Comparison of ENCODE assay signal across 37 cellular contexts in genomic region chr5:150804388-150804787, GRCh38. TPM values are rescaled to one million over a fixed set of nuclear protein-coding genes. Genes with fewer than 3 reads are reported as not detected.
DNase-seq lines count a peak whose midpoint lies in the region; ATAC-seq, FAIRE-seq and TF ChIP-seq lines count a peak whose summit lies in the region.
"Had no signal": no experiment of that assay in that cellular context is flagged by ENCODE, and none has a peak within 500 bp of the region (broad histone marks: within the 10 kb centered on the region; RNA-seq: fewer than 3 reads in every experiment).

No MANE protein-coding gene starts in this region.

- H3K4me3 ChIP-seq in HepG2 (replicated peaks in 1 of 3; ENCODE audit: insufficient read depth in 1 of 3, low read depth in 2 of 3, low read length in 3 of 3): no peak overlapping the region
- H3K4me3 ChIP-seq in right lobe of liver: no peak overlapping the region
- H3K4me3 ChIP-seq in K562: no peak overlapping the region
- H3K4me3 ChIP-seq: A549; BLaER1; BLaER1 treated with 17β-estradiol and CSF1 and Interleukin-3, amounts not matched to agents 10 nM and 100 nM had no signal

- no peaks in the 10 kb centered on the region; a peak in 2 of 5 replicates for H3K27me3 ChIP-seq in HepG2 (ENCODE audit: control insufficient read depth in 1 of 2, insufficient read depth in 2 of 2, low read length in 2 of 2)
- H3K27me3 ChIP-seq in right lobe of liver: no peaks in the 10 kb centered on the region
- H3K27me3 ChIP-seq in K562 (ENCODE audit: control insufficient read depth in 2 of 2, insufficient read depth in 2 of 2, low read length in 2 of 2): no peaks in the 10 kb centered on the region
- H3K27me3 ChIP-seq: BLaER1; BLaER1 treated with 17β-estradiol and CSF1 and Interleukin-3, amounts not matched to agents 10 nM and 100 nM had no signal

- H3K27ac ChIP-seq in HepG2 (ENCODE audit: extremely low read length, insufficient read depth, low read length) (no peak overlapping the region), right lobe of liver (no peak overlapping the region), K562 (ENCODE audit: extremely low read depth, low read depth, low read length) (no peak overlapping the region)
- H3K27ac ChIP-seq: 22Rv1; A549; BLaER1; BLaER1 treated with 17β-estradiol and CSF1 and Interleukin-3, amounts not matched to agents 10 nM and 100 nM; C4-2B had no signal

- ATAC-seq in HepG2 (no peak), right lobe of liver (no peak), K562 (no peak)
- ATAC-seq: A549; CD8-positive, alpha-beta T cell had no signal

- TF ChIP-seq EP300 in HepG2 (IDR thresholded peaks at IDR 0.05; ENCODE audit: low read depth in 2 of 2, low read length in 2 of 2): no peak
- no peak for TF ChIP-seq EP300 in HepG2 (CRISPR knock-in tag; IDR thresholded peaks at IDR 0.05; ENCODE audit: borderline replicate concordance)
- no peak for TF ChIP-seq EP300 in K562 (IDR thresholded peaks at IDR 0.05; ENCODE audit: low read length)

- H3K4me1 ChIP-seq in HepG2 (ENCODE audit: insufficient read depth, low read length): peaks cover 14% of the 10 kb centered on the region
- no peaks in the 10 kb centered on the region for H3K4me1 ChIP-seq in right lobe of liver
- H3K4me1 ChIP-seq in K562 (replicated peaks in 1 of 2; ENCODE audit: control insufficient read depth in 2 of 2, insufficient read depth in 2 of 2, low read length in 2 of 2): peaks cover 0 to 8% of the 10 kb centered on the region in 2 experiments; a peak in 2 of 5 replicates
- H3K4me1 ChIP-seq: A549, BE2C had no signal

- no peak overlapping the region for H3K4me2 ChIP-seq in HepG2 (ENCODE audit: low read depth, low read length)
- H3K4me2 ChIP-seq in K562 (ENCODE audit: insufficient read depth, low read length): no peak overlapping the region
- H3K4me2 ChIP-seq: A549; BLaER1; BLaER1 treated with 17β-estradiol and CSF1 and Interleukin-3, amounts not matched to agents 10 nM and 100 nM had no signal

- WGBS in HepG2 (ENCODE audit: low lambda C conversion rate): 55% methylated on average over 6 of the region's 6 CpGs
- WGBS in right lobe of liver (ENCODE audit: insufficient coverage, low coverage, low lambda C conversion rate, missing lambda C conversion rate): 85% methylated on average over 6 of the region's 6 CpGs
- 21% methylated on average over 4 of the region's 6 CpGs for WGBS in K562 (ENCODE audit: insufficient coverage, low coverage, missing lambda C conversion rate)

- TF ChIP-seq CTCF in HepG2 (CRISPR knock-in tag; IDR thresholded peaks at IDR 0.05) (no peak), right lobe of liver (IDR thresholded peaks at IDR 0.05) (no peak), K562 (IDR thresholded peaks at IDR 0.05 in 2 of 3, conservative IDR thresholded peaks at IDR 0.05 in 1 of 3; ENCODE audit: insufficient read depth in 2 of 3, low read depth in 1 of 3, low read length in 3 of 3) (no peak)

- TF ChIP-seq POLR2A in HepG2 (IDR thresholded peaks at IDR 0.05; ENCODE audit: insufficient read depth in 1 of 2, low read depth in 2 of 2, low read length in 2 of 2) (no peak), right lobe of liver (IDR thresholded peaks at IDR 0.05) (no peak), K562 (conservative IDR thresholded peaks at IDR 0.05) (no peak)

- H2AFZ ChIP-seq in HepG2 (ENCODE audit: low read length) (no peak overlapping the region), K562 (ENCODE audit: low read depth, low read length) (peak overlapping the region; percentile 48; the same call in 1 of the 2 replicates)

- H3K79me2 ChIP-seq in HepG2 (ENCODE audit: insufficient read depth, low read length) (no peaks in the 10 kb centered on the region), K562 (ENCODE audit: control insufficient read depth, insufficient read depth, low read length) (no peaks in the 10 kb centered on the region)

- H3K9me1 ChIP-seq in K562 (ENCODE audit: control insufficient read depth, insufficient read depth, low read length): no peaks in the 10 kb centered on the region

- no peaks in the 10 kb centered on the region for H3K9me3 ChIP-seq in HepG2 (ENCODE audit: low read length)
- no peaks in the 10 kb centered on the region for H3K9me3 ChIP-seq in right lobe of liver
- no peaks in the 10 kb centered on the region for H3K9me3 ChIP-seq in K562 (replicated peaks; ENCODE audit: control insufficient read depth, insufficient read depth, low read depth, low read length)
- H3K9me3 ChIP-seq: BE2C had no signal

- intact Hi-C loops in HepG2 (cut with micrococcal nuclease; ENCODE audit: unreplicated experiment): loop anchor here (5.0 kb wide), 1 partner anchor 183 kb away; no protein-coding TSS in a partner anchor
- intact Hi-C loops in right lobe of liver (cut with DNase I): no loop called here
- intact Hi-C loops in K562 (cut with micrococcal nuclease): loop anchor here (5.0 kb wide), 1 partner anchor 363 kb away; no protein-coding TSS in a partner anchor

- CTCF ChIA-PET in HepG2 (lab: Yijun Ruan, JAX; ENCODE audit: low intra/inter-chr PET ratio, low total read pairs) (no interaction called here), K562 (lab: Yijun Ruan, JAX; ENCODE audit: low intra/inter-chr PET ratio) (no interaction called here)

- no peaks in the 10 kb centered on the region for H4K20me1 ChIP-seq in HepG2 (ENCODE audit: insufficient read depth, low read length)
- H4K20me1 ChIP-seq in K562 (replicated peaks; ENCODE audit: control insufficient read depth, insufficient read depth, low read length): no peaks in the 10 kb centered on the region
- H4K20me1 ChIP-seq: BLaER1; BLaER1 treated with 17β-estradiol and CSF1 and Interleukin-3, amounts not matched to agents 10 nM and 100 nM had no signal

- POLR2A ChIA-PET in HepG2 (lab: Yijun Ruan, JAX) (no interaction called here), K562 (lab: Yijun Ruan, JAX) (no interaction called here)

- in situ Hi-C loops in HepG2 (cut with HindIII; ENCODE audit: extremely low pct_ligation_motif_present, low pct_unique_long_range_greater_than_20kb) (loop anchor here (5.0 kb wide), 1 partner anchor 43 kb away; the partner anchor contains the start of gene IRGM), K562 (cut with MboI) (no loop called here)

- no peak for TF ChIP-seq RAD21 in HepG2 (CRISPR knock-in tag; IDR thresholded peaks at IDR 0.05)
- TF ChIP-seq RAD21 in K562 (CRISPR knock-in tag; conservative IDR thresholded peaks at IDR 0.05 in 1 of 2, IDR thresholded peaks at IDR 0.05 in 1 of 2): no peak

- no peak for DNase-seq in HepG2 (ENCODE audit: low spot score)
- no peak for DNase-seq in right lobe of liver
- no peak for DNase-seq in K562 (ENCODE audit: extremely low read depth in 1 of 4, low spot score in 3 of 4)
- DNase-seq in RCC 7860 (ENCODE audit: low spot score): no peak
- DNase-seq: 8988T; ACHN; AML-193; BE2C; C1 segment of cervical spinal cord; Caco-2; Calu3; CD4-positive, alpha-beta memory T cell; CD4-positive, alpha-beta T cell; CD4-positive, CD25-positive, alpha-beta regulatory T cell; CD8-positive, alpha-beta memory T cell; CD8-positive, alpha-beta T cell; COR-L47; DMS 273 treated with DMSO at 0.1 percent for 48 hours; DMS153; DMS53; DMS79; DMS79 treated with DMSO at 0.1 percent for 48 hours; DND-41; EL had no signal

- H3K36me3 ChIP-seq in HepG2 (replicated peaks in 1 of 2; ENCODE audit: control insufficient read depth in 1 of 2, insufficient read depth in 2 of 2, low read length in 2 of 2): no peaks in the 10 kb centered on the region
- H3K36me3 ChIP-seq in right lobe of liver: no peaks in the 10 kb centered on the region
- H3K36me3 ChIP-seq in K562 (ENCODE audit: control insufficient read depth, insufficient read depth, low read length): no peaks in the 10 kb centered on the region
- H3K36me3 ChIP-seq: BE2C; BLaER1; BLaER1 treated with 17β-estradiol and CSF1 and Interleukin-3, amounts not matched to agents 10 nM and 100 nM had no signal

- no peak overlapping the region for H3K9ac ChIP-seq in HepG2 (ENCODE audit: insufficient read depth, low read depth, low read length)
- no peak overlapping the region for H3K9ac ChIP-seq in K562 (ENCODE audit: insufficient read depth in 1 of 2, low read depth in 2 of 2, low read length in 2 of 2)
- H3K9ac ChIP-seq: BLaER1; BLaER1 treated with 17β-estradiol and CSF1 and Interleukin-3, amounts not matched to agents 10 nM and 100 nM had no signal

- no TSS peak for BruUV-seq in HepG2 (replicated peaks; lab: Mats Ljungman, UMichigan)
- no TSS peak for BruUV-seq in K562 (replicated peaks; lab: Mats Ljungman, UMichigan)

- no peak for FAIRE-seq in HepG2 (lab: Jason Lieb, UNC)
- no peak for FAIRE-seq in K562 (lab: Jason Lieb, UNC)
- FAIRE-seq in RCC 7860 (lab: Jason Lieb, UNC): no peak
- FAIRE-seq: A204.1, A549, D721Med had no signal

RNA-seq across cellular contexts. Expression of gene SMIM3, which starts 25.8 kb away (rescaled TPM):
- total RNA-seq in HepG2 (2016; rRNA removed; fragmentation: Illumina TruSeq; extraction: Trizol) (11.6 and 14.1 TPM in 2 replicates), right lobe of liver (1 to 10 TPM; 1.3 to 8.7 (median 3.6) TPM), K562 (2014; rRNA removed) (13.6 and 20.2 TPM in 2 replicates), K562 (2014; rRNA removed; fragmentation: Illumina TruSeq; extraction: Trizol) (14.6 and 15.8 TPM in 2 replicates), K562 (2015; rRNA removed; fragmentation: Illumina TruSeq; extraction: Trizol) (27.7 and 28.5 TPM in 2 replicates), K562 (2021) (13.0 and 13.7 TPM in 2 replicates)
- total RNA-seq in HepG2 (2016; cell fraction: cytosol; rRNA removed; fragmentation: Illumina TruSeq; extraction: Trizol; ENCODE audit: low read depth): 17.2 and 21.9 TPM in 2 replicates
- total RNA-seq in HepG2 (2016; cell fraction: insoluble cytoplasmic fraction; rRNA removed; fragmentation: Illumina TruSeq; extraction: Trizol): 12.8 and 13.2 TPM in 2 replicates
- 26.9 and 32.8 TPM in 2 replicates for total RNA-seq in HepG2 (2016; cell fraction: membrane; rRNA removed; fragmentation: Illumina TruSeq; extraction: Trizol)
- total RNA-seq in HepG2 (2016; cell fraction: nucleus; rRNA removed; fragmentation: Illumina TruSeq; extraction: Trizol): 5.2 and 6.0 TPM in 2 replicates
- polyA plus RNA-seq in HepG2 (2011; rRNA removed) (71.3 and 96.7 TPM in 2 replicates), K562 (2011; rRNA removed) (13.9 and 29.5 TPM in 2 replicates), K562 (2014; fragmentation: Illumina TruSeq; extraction: Trizol) (18.8 and 19.7 TPM in 2 replicates), K562 (2014; fragmentation: Nextera tagmentation; extraction: Ambion mirVana) (1 to 10 TPM; 4.1 to 6.7 TPM), K562 (2014; rRNA removed) (12.8 and 13.5 TPM in 2 replicates)
- 110 and 111 TPM in 2 replicates for polyA plus RNA-seq in HepG2 (2011; cell fraction: cytosol; rRNA removed)
- polyA plus RNA-seq in HepG2 (2011; cell fraction: nucleus; rRNA removed): 25.5 and 30.6 TPM in 2 replicates
- polyA plus RNA-seq in HepG2 (2012): 81.2 and 85.5 TPM in 2 replicates
- polyA plus RNA-seq in HepG2 (2016; cell fraction: cytosol; fragmentation: Illumina TruSeq; extraction: Trizol; ENCODE audit: low read depth): 17.8 and 26.6 TPM in 2 replicates
- 12.2 and 14.7 TPM in 2 replicates for polyA plus RNA-seq in HepG2 (2016; cell fraction: insoluble cytoplasmic fraction; fragmentation: Illumina TruSeq; extraction: Trizol; ENCODE audit: low read depth)
- polyA plus RNA-seq in HepG2 (2016; cell fraction: membrane; fragmentation: Illumina TruSeq; extraction: Trizol; ENCODE audit: low read depth): 22.1 and 31.4 TPM in 2 replicates
- 8.9 and 9.4 TPM in 2 replicates for polyA plus RNA-seq in HepG2 (2016; cell fraction: nucleus; fragmentation: Illumina TruSeq; extraction: Trizol; ENCODE audit: insufficient read depth, low read depth)
- polyA minus RNA-seq in HepG2 (2011; rRNA and poly(A)+ RNA removed; ENCODE audit: low replicate concordance): 0.09 and 62.7 TPM in 2 replicates
- polyA minus RNA-seq in HepG2 (2011; cell fraction: cytosol; rRNA and poly(A)+ RNA removed): 32.4 and 33.9 TPM in 2 replicates
- polyA minus RNA-seq in HepG2 (2011; cell fraction: nucleus; rRNA and poly(A)+ RNA removed): 9.8 and 12.9 TPM in 2 replicates
- total RNA-seq in K562 (2011; cell fraction: chromatin; rRNA removed; ENCODE audit: low replicate concordance): 5.3 and 6.3 TPM in 2 replicates
- total RNA-seq in K562 (2011; cell fraction: nucleolus; rRNA removed): 3.0 and 4.2 TPM in 2 replicates
- 5.6 and 6.4 TPM in 2 replicates for total RNA-seq in K562 (2011; cell fraction: nucleoplasm; rRNA removed)
- 13.9 and 39.1 TPM in 2 replicates for polyA plus RNA-seq in K562 (2011; cell fraction: cytosol; rRNA removed)
- 7.9 and 20.9 TPM in 2 replicates for polyA plus RNA-seq in K562 (2011; cell fraction: nucleus; rRNA removed)
- 24.7 and 45.6 TPM in 2 replicates for polyA plus RNA-seq in K562 (2012)
- polyA minus RNA-seq in K562 (2011; rRNA and poly(A)+ RNA removed): 5.6 and 14.2 TPM in 2 replicates
- polyA minus RNA-seq in K562 (2011; cell fraction: cytosol; rRNA and poly(A)+ RNA removed): 4.0 and 5.6 TPM in 2 replicates
- polyA minus RNA-seq in K562 (2011; cell fraction: nucleus; rRNA and poly(A)+ RNA removed): 2.3 and 5.7 TPM in 2 replicates
- total RNA-seq: B cell had no signal

RNA-seq across cellular contexts. Expression of gene IRGM, which starts 41.9 kb away (rescaled TPM):
- not detected in 2 replicates for total RNA-seq in HepG2 (2016; rRNA removed; fragmentation: Illumina TruSeq; extraction: Trizol)
- total RNA-seq in HepG2 (2016; cell fraction: cytosol; rRNA removed; fragmentation: Illumina TruSeq; extraction: Trizol; ENCODE audit: low read depth): not detected in 2 replicates
- 0.06 TPM in 1 of 2 replicates, not detected in the other for total RNA-seq in HepG2 (2016; cell fraction: insoluble cytoplasmic fraction; rRNA removed; fragmentation: Illumina TruSeq; extraction: Trizol)
- not detected in 2 replicates for total RNA-seq in HepG2 (2016; cell fraction: membrane; rRNA removed; fragmentation: Illumina TruSeq; extraction: Trizol)
- not detected in 2 replicates for total RNA-seq in HepG2 (2016; cell fraction: nucleus; rRNA removed; fragmentation: Illumina TruSeq; extraction: Trizol)
- not detected in 2 replicates for polyA plus RNA-seq in HepG2 (2011; rRNA removed)
- polyA plus RNA-seq in HepG2 (2011; cell fraction: cytosol; rRNA removed): 0.03 and 0.04 TPM in 2 replicates
- 0.10 TPM in 2 replicates for polyA plus RNA-seq in HepG2 (2011; cell fraction: nucleus; rRNA removed)
- not detected in 2 replicates for polyA plus RNA-seq in HepG2 (2012)
- polyA plus RNA-seq in HepG2 (2016; cell fraction: cytosol; fragmentation: Illumina TruSeq; extraction: Trizol; ENCODE audit: low read depth): not detected in 2 replicates
- not detected in 2 replicates for polyA plus RNA-seq in HepG2 (2016; cell fraction: insoluble cytoplasmic fraction; fragmentation: Illumina TruSeq; extraction: Trizol; ENCODE audit: low read depth)
- not detected in 2 replicates for polyA plus RNA-seq in HepG2 (2016; cell fraction: membrane; fragmentation: Illumina TruSeq; extraction: Trizol; ENCODE audit: low read depth)
- polyA plus RNA-seq in HepG2 (2016; cell fraction: nucleus; fragmentation: Illumina TruSeq; extraction: Trizol; ENCODE audit: insufficient read depth, low read depth): not detected in 2 replicates
- 0.23 TPM in 1 of 2 replicates, not detected in the other for polyA minus RNA-seq in HepG2 (2011; rRNA and poly(A)+ RNA removed; ENCODE audit: low replicate concordance)
- polyA minus RNA-seq in HepG2 (2011; cell fraction: cytosol; rRNA and poly(A)+ RNA removed): not detected in 2 replicates
- not detected in 2 replicates for polyA minus RNA-seq in HepG2 (2011; cell fraction: nucleus; rRNA and poly(A)+ RNA removed)
- not detected for total RNA-seq in right lobe of liver
- total RNA-seq in K562 (2011; cell fraction: chromatin; rRNA removed; ENCODE audit: low replicate concordance): 0.86 TPM in 1 of 2 replicates, not detected in the other
- total RNA-seq in K562 (2011; cell fraction: nucleolus; rRNA removed): 0.26 and 0.33 TPM in 2 replicates
- total RNA-seq in K562 (2011; cell fraction: nucleoplasm; rRNA removed): not detected in 2 replicates
- total RNA-seq in K562 (2014; rRNA removed): 0.24 TPM in 1 of 2 replicates, not detected in the other
- total RNA-seq in K562 (2014; rRNA removed; fragmentation: Illumina TruSeq; extraction: Trizol): 0.16 TPM in 1 of 2 replicates, not detected in the other
- total RNA-seq in K562 (2015; rRNA removed; fragmentation: Illumina TruSeq; extraction: Trizol): 0.22 TPM in 1 of 2 replicates, not detected in the other
- not detected in 2 replicates for total RNA-seq in K562 (2021)
- polyA plus RNA-seq in K562 (2011; rRNA removed): 0.15 TPM in 1 of 2 replicates, not detected in the other
- polyA plus RNA-seq in K562 (2011; cell fraction: cytosol; rRNA removed): 0.06 TPM in 1 of 2 replicates, not detected in the other
- 0.11 and 0.13 TPM in 2 replicates for polyA plus RNA-seq in K562 (2011; cell fraction: nucleus; rRNA removed)
- 0.21 and 0.43 TPM in 2 replicates for polyA plus RNA-seq in K562 (2012)
- 0.09 and 0.15 TPM in 2 replicates for polyA plus RNA-seq in K562 (2014; fragmentation: Illumina TruSeq; extraction: Trizol)
- polyA plus RNA-seq in K562 (2014; fragmentation: Nextera tagmentation; extraction: Ambion mirVana): not detected
- polyA plus RNA-seq in K562 (2014; rRNA removed): not detected in 2 replicates
- polyA minus RNA-seq in K562 (2011; rRNA and poly(A)+ RNA removed): 0.33 TPM in 1 of 2 replicates, not detected in the other
- polyA minus RNA-seq in K562 (2011; cell fraction: cytosol; rRNA and poly(A)+ RNA removed): not detected in 2 replicates
- polyA minus RNA-seq in K562 (2011; cell fraction: nucleus; rRNA and poly(A)+ RNA removed): 0.13 and 0.56 TPM in 2 replicates
- total RNA-seq: A172, A673, Calu3 had no signal
- polyA plus RNA-seq: A549, AG04450, BJ, CD14-positive monocyte had no signal

RNA-seq across cellular contexts. Expression of gene DCTN4, which starts 45.6 kb away (rescaled TPM):
- total RNA-seq in HepG2 (2016; rRNA removed; fragmentation: Illumina TruSeq; extraction: Trizol) (26.9 and 39.7 TPM in 2 replicates), right lobe of liver (10 to 100 TPM; 25.2 to 30.5 (median 27.6) TPM), K562 (2014; rRNA removed) (34.5 and 35.2 TPM in 2 replicates), K562 (2014; rRNA removed; fragmentation: Illumina TruSeq; extraction: Trizol) (51.0 and 56.8 TPM in 2 replicates), K562 (2015; rRNA removed; fragmentation: Illumina TruSeq; extraction: Trizol) (45.4 and 49.9 TPM in 2 replicates), K562 (2021) (57.0 and 64.8 TPM in 2 replicates)
- 3.5 and 5.2 TPM in 2 replicates for total RNA-seq in HepG2 (2016; cell fraction: cytosol; rRNA removed; fragmentation: Illumina TruSeq; extraction: Trizol; ENCODE audit: low read depth)
- 28.4 and 40.9 TPM in 2 replicates for total RNA-seq in HepG2 (2016; cell fraction: insoluble cytoplasmic fraction; rRNA removed; fragmentation: Illumina TruSeq; extraction: Trizol)
- total RNA-seq in HepG2 (2016; cell fraction: membrane; rRNA removed; fragmentation: Illumina TruSeq; extraction: Trizol): 16.8 and 20.1 TPM in 2 replicates
- 29.2 and 37.4 TPM in 2 replicates for total RNA-seq in HepG2 (2016; cell fraction: nucleus; rRNA removed; fragmentation: Illumina TruSeq; extraction: Trizol)
- polyA plus RNA-seq in HepG2 (2011; rRNA removed) (21.5 and 24.1 TPM in 2 replicates), K562 (2011; rRNA removed) (56.8 and 75.0 TPM in 2 replicates), K562 (2014; fragmentation: Illumina TruSeq; extraction: Trizol) (57.0 and 64.9 TPM in 2 replicates), K562 (2014; fragmentation: Nextera tagmentation; extraction: Ambion mirVana) (10 to 100 TPM; 20.4 to 29.6 TPM), K562 (2014; rRNA removed) (36.5 and 39.1 TPM in 2 replicates)
- polyA plus RNA-seq in HepG2 (2011; cell fraction: cytosol; rRNA removed): 17.3 and 22.7 TPM in 2 replicates
- polyA plus RNA-seq in HepG2 (2011; cell fraction: nucleus; rRNA removed): 18.6 and 20.3 TPM in 2 replicates
- 18.3 and 23.7 TPM in 2 replicates for polyA plus RNA-seq in HepG2 (2012)
- polyA plus RNA-seq in HepG2 (2016; cell fraction: cytosol; fragmentation: Illumina TruSeq; extraction: Trizol; ENCODE audit: low read depth): 1.7 and 1.8 TPM in 2 replicates
- polyA plus RNA-seq in HepG2 (2016; cell fraction: insoluble cytoplasmic fraction; fragmentation: Illumina TruSeq; extraction: Trizol; ENCODE audit: low read depth): 42.0 and 42.5 TPM in 2 replicates
- polyA plus RNA-seq in HepG2 (2016; cell fraction: membrane; fragmentation: Illumina TruSeq; extraction: Trizol; ENCODE audit: low read depth): 7.3 and 8.7 TPM in 2 replicates
- 24.5 and 29.7 TPM in 2 replicates for polyA plus RNA-seq in HepG2 (2016; cell fraction: nucleus; fragmentation: Illumina TruSeq; extraction: Trizol; ENCODE audit: insufficient read depth, low read depth)
- 41.6 and 54.4 TPM in 2 replicates for polyA minus RNA-seq in HepG2 (2011; rRNA and poly(A)+ RNA removed; ENCODE audit: low replicate concordance)
- 26.7 and 27.0 TPM in 2 replicates for polyA minus RNA-seq in HepG2 (2011; cell fraction: cytosol; rRNA and poly(A)+ RNA removed)
- 59.4 and 66.0 TPM in 2 replicates for polyA minus RNA-seq in HepG2 (2011; cell fraction: nucleus; rRNA and poly(A)+ RNA removed)
- total RNA-seq in K562 (2011; cell fraction: chromatin; rRNA removed; ENCODE audit: low replicate concordance): 64.1 and 143 TPM in 2 replicates
- 28.9 and 49.2 TPM in 2 replicates for total RNA-seq in K562 (2011; cell fraction: nucleolus; rRNA removed)
- 56.8 and 84.8 TPM in 2 replicates for total RNA-seq in K562 (2011; cell fraction: nucleoplasm; rRNA removed)
- polyA plus RNA-seq in K562 (2011; cell fraction: cytosol; rRNA removed): 30.5 and 54.8 TPM in 2 replicates
- polyA plus RNA-seq in K562 (2011; cell fraction: nucleus; rRNA removed): 48.6 and 85.0 TPM in 2 replicates
- polyA plus RNA-seq in K562 (2012): 40.1 and 49.3 TPM in 2 replicates
- polyA minus RNA-seq in K562 (2011; rRNA and poly(A)+ RNA removed): 78.1 and 119 TPM in 2 replicates
- 39.0 and 51.9 TPM in 2 replicates for polyA minus RNA-seq in K562 (2011; cell fraction: cytosol; rRNA and poly(A)+ RNA removed)
- 36.8 and 62.8 TPM in 2 replicates for polyA minus RNA-seq in K562 (2011; cell fraction: nucleus; rRNA and poly(A)+ RNA removed)

Comparison
In these comparisons a context has a peak if more than half of its experiments do, and no peak if none do; other contexts are left out.
1. intact Hi-C loops: an anchor here in HepG2 (5.0 kb wide) and K562 (5.0 kb wide); none called in right lobe of liver.
2. Of the 241 proteins assayed by ChIP-seq in both HepG2 and K562: peak only in HepG2: none; only in K562: none; in both: ZNF12; in neither: 240.